ENCODE assay signal across 8 cellular contexts in the genomic region with DNA sequence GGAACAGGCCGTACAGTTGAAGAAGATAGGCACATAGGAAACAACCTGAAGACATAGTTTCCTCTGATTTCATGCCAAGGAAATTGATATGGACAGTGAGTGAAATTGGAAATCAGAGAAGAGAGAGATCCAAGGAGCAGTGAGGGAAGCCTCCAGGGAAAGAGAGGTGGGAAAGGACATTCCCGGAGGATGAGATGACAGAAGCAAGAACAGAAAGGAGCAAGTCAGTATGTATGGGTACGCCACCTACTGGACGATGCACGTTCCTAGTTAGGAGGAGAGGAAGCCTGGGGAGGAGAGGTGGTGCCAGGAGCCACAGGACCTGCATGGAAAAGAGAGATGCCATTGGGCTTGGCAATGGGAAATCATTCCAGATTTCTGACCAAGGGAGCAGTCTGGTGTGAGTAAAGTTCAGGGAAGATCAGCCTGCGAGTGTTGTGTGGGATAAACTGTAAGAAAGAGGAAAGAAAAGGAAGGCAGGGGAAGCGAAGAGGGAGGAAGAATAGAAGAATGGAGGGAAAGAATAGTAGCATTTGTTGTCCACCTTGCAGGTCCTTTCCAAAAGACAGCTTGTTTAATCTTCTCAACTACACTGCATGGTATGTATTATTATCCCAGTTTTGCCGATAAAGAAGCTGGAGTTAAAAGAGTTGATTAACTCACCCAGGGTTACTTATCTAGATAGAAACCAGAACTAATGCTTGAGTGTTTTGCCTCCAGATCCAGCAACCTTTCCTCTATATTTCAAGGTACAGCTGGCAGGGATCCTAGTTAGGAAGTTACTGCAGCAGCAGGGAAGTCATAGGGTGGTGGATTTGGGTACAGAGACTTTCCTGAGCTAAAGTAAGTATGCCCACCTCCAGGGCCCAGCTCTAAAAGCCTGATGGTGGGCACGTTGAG. TPM values are rescaled to one million over a fixed set of nuclear protein-coding genes. Genes with fewer than 3 reads are reported as not detected.
A peak's percentile ranks its signal among the peaks of the same experiment; 100 is the strongest.
DNase-seq lines count a peak whose midpoint lies in the region; ATAC-seq, FAIRE-seq and TF ChIP-seq lines count a peak whose summit lies in the region.

No MANE protein-coding gene starts in this region.

- TF ChIP-seq POLR2A in GM12878 (IDR thresholded peaks at IDR 0.05; ENCODE audit: low read depth, low read length): no peak

- POLR2A ChIA-PET in GM12878 (lab: Charles Lee): no interaction called here

- 23% methylated on average over 9 of the region's 9 CpGs for WGBS in GM12878 (ENCODE audit: insufficient coverage, insufficient replicate concordance, low lambda C conversion rate, missing lambda C conversion rate)
- WGBS in iPS DF 6.9 (ENCODE audit: insufficient coverage, insufficient read length): 100% methylated on average over 1 of the region's 9 CpGs

- peak; percentile 95 for FAIRE-seq in GM12878 (lab: Jason Lieb, UNC)

- SMC1A ChIA-PET in GM12878 (lab: Charles Lee; ENCODE audit: uncharacterized antibody, unreplicated experiment): interaction anchor here (0.6 to 1.8 kb wide), 4 partner anchors 9 to 235 kb away, joined by 3 to 9 read pairs (median 4); no protein-coding TSS in a partner anchor

- peak; percentile 86 for DNase-seq in EH (ENCODE audit: low read depth)
- DNase-seq in RPMI7951 (ENCODE audit: low read depth): peak; percentile 73
- peak; percentile 7 for DNase-seq in GM12878 (ENCODE audit: low read depth, low spot score)
- peak; percentile 77 for DNase-seq in iPS DF 6.9 (ENCODE audit: low read depth, low spot score)
- DNase-seq in stimulated activated CD8-positive, alpha-beta memory T cell treated with anti-CD3 and anti-CD28 coated beads, Interleukin-4, amount 100 ng/mL, for 48 hours: peak; percentile 54

- in situ Hi-C loops in GM12878 (cut with MboI): no loop called here

- H3K4me3 ChIP-seq in GM12878 (no peak overlapping the region), iPS DF 6.9 (ENCODE audit: low read length) (no peak overlapping the region; the same call in 1 of the 2 replicates)

- H3K4me1 ChIP-seq in GM12878 (ENCODE audit: control insufficient read depth, insufficient read depth, low read length): no peaks in the 10 kb centered on the region
- H3K4me1 ChIP-seq in iPS DF 6.9 (ENCODE audit: control insufficient read depth, insufficient read depth, low read length): no peaks in the 10 kb centered on the region; the same call in 1 of the 2 replicates

- H4K20me1 ChIP-seq in GM12878 (ENCODE audit: control insufficient read depth, insufficient read depth): no peaks in the 10 kb centered on the region

- peak; percentile 58 for TF ChIP-seq RAD21 in Ishikawa (IDR thresholded peaks at IDR 0.05; ENCODE audit: low read depth)
- peak; percentile 41; the same call in 1 of the 2 replicates for TF ChIP-seq RAD21 in GM12878 (IDR thresholded peaks at IDR 0.05; ENCODE audit: insufficient read depth, low read depth, low read length)

- no peak overlapping the region for H3K9ac ChIP-seq in GM12878 (ENCODE audit: control insufficient read depth, insufficient read depth, low read length)

- no TSS peak for BruUV-seq in GM12878 (replicated peaks; lab: Mats Ljungman, UMichigan)

- H3K27ac ChIP-seq in GM12878 (ENCODE audit: control insufficient read depth, insufficient read depth) (no peak overlapping the region), iPS DF 6.9 (ENCODE audit: low read length) (no peak overlapping the region)

- H3K36me3 ChIP-seq in GM12878 (ENCODE audit: control insufficient read depth in 2 of 2, insufficient read depth in 2 of 2, low read length in 1 of 2) (no peaks in the 10 kb centered on the region), iPS DF 6.9 (ENCODE audit: control insufficient read depth, insufficient read depth, low read length) (no peaks in the 10 kb centered on the region)

- peak overlapping the region; percentile 60; the same call in 1 of the 2 replicates for H2AFZ ChIP-seq in GM12878 (ENCODE audit: control insufficient read depth, low read depth, low read length)

- CTCF ChIA-PET in GM12878 (lab: Yijun Ruan, JAX): interaction anchor here (0.7 to 4.4 kb wide), 29 partner anchors 9 to 270 kb away, joined by 3 to 35 read pairs (median 5); no protein-coding TSS in a partner anchor

- no peak overlapping the region for H3K4me2 ChIP-seq in GM12878 (ENCODE audit: control insufficient read depth, insufficient read depth)

- intact Hi-C loops in GM12878 (cut with micrococcal nuclease; ENCODE audit: unreplicated experiment): loop anchor here (5.0 kb wide), 1 partner anchor 72 kb away; no protein-coding TSS in a partner anchor

- no peaks in the 10 kb centered on the region for H3K79me2 ChIP-seq in GM12878 (ENCODE audit: control insufficient read depth, insufficient read depth, low read length)

- RAD21 ChIA-PET in GM12878 (lab: Charles Lee; ENCODE audit: unreplicated experiment): interaction anchor here (1.1 to 1.2 kb wide), 2 partner anchors 22 to 372 kb away, joined by 3 to 4 read pairs; no protein-coding TSS in a partner anchor

- peak; percentile 96 for ATAC-seq in GM12878
- no peak for ATAC-seq in HG03521 (IDR thresholded peaks at IDR 0.05; ENCODE audit: unreplicated experiment)
- ATAC-seq in HG03039 (IDR thresholded peaks at IDR 0.05; ENCODE audit: unreplicated experiment): no peak

- H3K27me3 ChIP-seq in GM12878 (replicated peaks in 1 of 2; ENCODE audit: control insufficient read depth in 2 of 2, insufficient read depth in 2 of 2, low read length in 1 of 2): peaks cover 2 to 3% of the 10 kb centered on the region in 2 experiments
- no peaks in the 10 kb centered on the region for H3K27me3 ChIP-seq in iPS DF 6.9 (ENCODE audit: control insufficient read depth, insufficient read depth, low read length)

- TF ChIP-seq CTCF in GM12878 (IDR thresholded peaks at IDR 0.05 in 2 of 3, conservative IDR thresholded peaks at IDR 0.05 in 1 of 3; ENCODE audit: control insufficient read depth in 2 of 3, extremely low read depth in 1 of 3, insufficient read depth in 1 of 3, low read depth in 3 of 3, low read length in 3 of 3): peak; percentile 78 to 90 (median 85)

- TF ChIP-seq EP300 in Ishikawa (IDR thresholded peaks at IDR 0.05; ENCODE audit: borderline replicate concordance): no peak; the same call in 1 of the 2 replicates
- no peak for TF ChIP-seq EP300 in GM12878 (IDR thresholded peaks at IDR 0.05; ENCODE audit: borderline replicate concordance in 1 of 2, control insufficient read depth in 1 of 2, low read depth in 2 of 2, low read length in 2 of 2)

- H3K9me3 ChIP-seq in GM12878 (replicated peaks; ENCODE audit: control insufficient read depth, insufficient read depth, low read length) (no peaks in the 10 kb centered on the region), iPS DF 6.9 (ENCODE audit: control insufficient read depth, insufficient read depth, low read length) (no peaks in the 10 kb centered on the region)

RNA-seq across cellular contexts. Expression of a gene that starts 27.4 kb away (rescaled TPM):
- 0.10 and 0.12 TPM in 2 replicates for total RNA-seq in RPMI7951 (2014; rRNA removed; shearing (Covaris generic))
- total RNA-seq in GM12878 (2013; cell fraction: nucleolus; rRNA removed): not detected in 2 replicates
- total RNA-seq in GM12878 (2014; rRNA removed) (not detected in 2 replicates), GM12878 (2014; rRNA removed; fragmentation: Illumina TruSeq; extraction: Trizol) (not detected in 2 replicates), GM12878 (2021) (0.03 and 0.08 TPM in 2 replicates)
- not detected for polyA plus RNA-seq in GM12878 (2011; ENCODE audit: low read depth)
- polyA plus RNA-seq in GM12878 (2011; rRNA removed) (0.01 TPM in 1 of 2 replicates, not detected in the other), GM12878 (2014; fragmentation: Illumina TruSeq; extraction: Trizol) (not detected in 2 replicates), GM12878 (2014; fragmentation: Nextera tagmentation; extraction: Ambion mirVana) (not detected), GM12878 (2014; rRNA removed) (not detected in 2 replicates), GM12878 (2016; fragmentation: Nextera tagmentation; extraction: Ambion mirVana) (not detected)
- polyA plus RNA-seq in GM12878 (2011; cell fraction: cytosol; rRNA removed): 0.01 TPM in 1 of 2 replicates, not detected in the other
- polyA plus RNA-seq in GM12878 (2011; cell fraction: nucleus; rRNA removed): not detected in 2 replicates
- 0.04 TPM in 1 of 2 replicates, not detected in the other for polyA plus RNA-seq in GM12878 (2012)
- not detected in 2 replicates for polyA minus RNA-seq in GM12878 (2011; rRNA and poly(A)+ RNA removed)
- polyA minus RNA-seq in GM12878 (2011; cell fraction: cytosol; rRNA and poly(A)+ RNA removed): not detected in 2 replicates
- polyA minus RNA-seq in GM12878 (2011; cell fraction: nucleus; rRNA and poly(A)+ RNA removed): not detected in 2 replicates

RNA-seq across cellular contexts. Expression of a gene that starts 34.9 kb away (rescaled TPM):
- total RNA-seq in RPMI7951 (2014; rRNA removed; shearing (Covaris generic)): not detected in 2 replicates
- total RNA-seq in GM12878 (2013; cell fraction: nucleolus; rRNA removed): 0.24 TPM in 1 of 2 replicates, not detected in the other
- total RNA-seq in GM12878 (2014; rRNA removed) (0.06 and 0.16 TPM in 2 replicates), GM12878 (2014; rRNA removed; fragmentation: Illumina TruSeq; extraction: Trizol) (0.04 and 0.14 TPM in 2 replicates), GM12878 (2021) (not detected in 2 replicates)
- not detected for polyA plus RNA-seq in GM12878 (2011; ENCODE audit: low read depth)
- polyA plus RNA-seq in GM12878 (2011; rRNA removed) (0.08 TPM in 1 of 2 replicates, not detected in the other), GM12878 (2014; fragmentation: Illumina TruSeq; extraction: Trizol) (0.04 and 0.11 TPM in 2 replicates), GM12878 (2014; fragmentation: Nextera tagmentation; extraction: Ambion mirVana) (under 1 TPM in 1 of 2 experiments, not detected in 1; 0.05 TPM), GM12878 (2014; rRNA removed) (0.15 and 0.16 TPM in 2 replicates), GM12878 (2016; fragmentation: Nextera tagmentation; extraction: Ambion mirVana) (under 1 TPM in 1 of 2 experiments, not detected in 1; 0.14 TPM)
- polyA plus RNA-seq in GM12878 (2011; cell fraction: cytosol; rRNA removed): 0.08 and 0.12 TPM in 2 replicates
- polyA plus RNA-seq in GM12878 (2011; cell fraction: nucleus; rRNA removed): 0.13 TPM in 1 of 2 replicates, not detected in the other
- polyA plus RNA-seq in GM12878 (2012): 0.09 TPM in 1 of 2 replicates, not detected in the other
- 0.10 and 0.22 TPM in 2 replicates for polyA minus RNA-seq in GM12878 (2011; rRNA and poly(A)+ RNA removed)
- not detected in 2 replicates for polyA minus RNA-seq in GM12878 (2011; cell fraction: cytosol; rRNA and poly(A)+ RNA removed)
- 0.19 and 0.24 TPM in 2 replicates for polyA minus RNA-seq in GM12878 (2011; cell fraction: nucleus; rRNA and poly(A)+ RNA removed)

RNA-seq across cellular contexts. Expression of a gene that starts 45.8 kb away (rescaled TPM):
- total RNA-seq in RPMI7951 (2014; rRNA removed; shearing (Covaris generic)): 6.9 and 7.8 TPM in 2 replicates
- 12.7 and 12.8 TPM in 2 replicates for total RNA-seq in GM12878 (2013; cell fraction: nucleolus; rRNA removed)
- total RNA-seq in GM12878 (2014; rRNA removed) (7.7 and 9.5 TPM in 2 replicates), GM12878 (2014; rRNA removed; fragmentation: Illumina TruSeq; extraction: Trizol) (7.9 TPM in 2 replicates), GM12878 (2021) (6.9 and 7.1 TPM in 2 replicates)
- polyA plus RNA-seq in GM12878 (2011; ENCODE audit: low read depth): 2.5 TPM
- polyA plus RNA-seq in GM12878 (2011; rRNA removed) (4.4 and 5.6 TPM in 2 replicates), GM12878 (2014; fragmentation: Illumina TruSeq; extraction: Trizol) (6.6 and 7.9 TPM in 2 replicates), GM12878 (2014; fragmentation: Nextera tagmentation; extraction: Ambion mirVana) (1 to 10 TPM; 2.1 to 2.2 TPM), GM12878 (2014; rRNA removed) (3.3 and 4.0 TPM in 2 replicates), GM12878 (2016; fragmentation: Nextera tagmentation; extraction: Ambion mirVana) (1 to 10 TPM; 4.9 to 5.1 TPM)
- 1.4 and 1.9 TPM in 2 replicates for polyA plus RNA-seq in GM12878 (2011; cell fraction: cytosol; rRNA removed)
- 3.7 TPM in 2 replicates for polyA plus RNA-seq in GM12878 (2011; cell fraction: nucleus; rRNA removed)
- polyA plus RNA-seq in GM12878 (2012): 3.5 and 5.0 TPM in 2 replicates
- polyA minus RNA-seq in GM12878 (2011; rRNA and poly(A)+ RNA removed): 2.7 and 4.6 TPM in 2 replicates
- polyA minus RNA-seq in GM12878 (2011; cell fraction: cytosol; rRNA and poly(A)+ RNA removed): 1.3 and 2.2 TPM in 2 replicates
- 9.3 and 11.5 TPM in 2 replicates for polyA minus RNA-seq in GM12878 (2011; cell fraction: nucleus; rRNA and poly(A)+ RNA removed)

RNA-seq across cellular contexts. Expression of a gene that starts 47.9 kb away (rescaled TPM):
- 2.8 and 3.2 TPM in 2 replicates for total RNA-seq in RPMI7951 (2014; rRNA removed; shearing (Covaris generic))
- 4.6 and 8.9 TPM in 2 replicates for total RNA-seq in GM12878 (2013; cell fraction: nucleolus; rRNA removed)
- total RNA-seq in GM12878 (2014; rRNA removed) (1.1 and 1.2 TPM in 2 replicates), GM12878 (2014; rRNA removed; fragmentation: Illumina TruSeq; extraction: Trizol) (1.1 and 1.3 TPM in 2 replicates), GM12878 (2021) (0.95 and 1.9 TPM in 2 replicates)
- polyA plus RNA-seq in GM12878 (2011; ENCODE audit: low read depth): 1.0 TPM
- polyA plus RNA-seq in GM12878 (2011; rRNA removed) (1.3 and 1.6 TPM in 2 replicates), GM12878 (2014; fragmentation: Illumina TruSeq; extraction: Trizol) (0.62 and 1.1 TPM in 2 replicates), GM12878 (2014; fragmentation: Nextera tagmentation; extraction: Ambion mirVana) (under 1 TPM; 0.40 to 0.47 TPM), GM12878 (2014; rRNA removed) (0.44 and 1.2 TPM in 2 replicates), GM12878 (2016; fragmentation: Nextera tagmentation; extraction: Ambion mirVana) (under 1 TPM; 0.43 to 0.63 TPM)
- 0.79 and 0.99 TPM in 2 replicates for polyA plus RNA-seq in GM12878 (2011; cell fraction: cytosol; rRNA removed)
- 2.4 TPM in 2 replicates for polyA plus RNA-seq in GM12878 (2011; cell fraction: nucleus; rRNA removed)
- 1.3 and 1.4 TPM in 2 replicates for polyA plus RNA-seq in GM12878 (2012)
- polyA minus RNA-seq in GM12878 (2011; rRNA and poly(A)+ RNA removed): 2.1 TPM in 2 replicates
- 2.1 and 2.2 TPM in 2 replicates for polyA minus RNA-seq in GM12878 (2011; cell fraction: cytosol; rRNA and poly(A)+ RNA removed)
- polyA minus RNA-seq in GM12878 (2011; cell fraction: nucleus; rRNA and poly(A)+ RNA removed): 0.77 and 0.97 TPM in 2 replicates

RNA-seq across cellular contexts. Expression of a gene that starts 58.9 kb away (rescaled TPM):
- not detected in 2 replicates for total RNA-seq in RPMI7951 (2014; rRNA removed; shearing (Covaris generic))
- 0.59 and 0.61 TPM in 2 replicates for total RNA-seq in GM12878 (2013; cell fraction: nucleolus; rRNA removed)
- 1.6 and 1.8 TPM in 2 replicates for total RNA-seq in GM12878 (2014; rRNA removed)
- total RNA-seq in GM12878 (2014; rRNA removed; fragmentation: Illumina TruSeq; extraction: Trizol): 7.6 and 7.9 TPM in 2 replicates
- 4.7 and 5.0 TPM in 2 replicates for total RNA-seq in GM12878 (2021)
- polyA plus RNA-seq in GM12878 (2011; ENCODE audit: low read depth): 1.3 TPM
- 1.7 and 1.8 TPM in 2 replicates for polyA plus RNA-seq in GM12878 (2011; rRNA removed)
- polyA plus RNA-seq in GM12878 (2011; cell fraction: cytosol; rRNA removed): 0.92 and 0.93 TPM in 2 replicates
- polyA plus RNA-seq in GM12878 (2011; cell fraction: nucleus; rRNA removed): 1.0 TPM in 2 replicates
- polyA plus RNA-seq in GM12878 (2012): 2.4 and 5.4 TPM in 2 replicates
- polyA plus RNA-seq in GM12878 (2014; fragmentation: Illumina TruSeq; extraction: Trizol): 4.1 and 14.3 TPM in 2 replicates
- 1 to 10 TPM; 1.1 to 2.0 TPM for polyA plus RNA-seq in GM12878 (2014; fragmentation: Nextera tagmentation; extraction: Ambion mirVana)
- 1.7 and 2.4 TPM in 2 replicates for polyA plus RNA-seq in GM12878 (2014; rRNA removed)
- polyA plus RNA-seq in GM12878 (2016; fragmentation: Nextera tagmentation; extraction: Ambion mirVana): 1 to 10 TPM in 1 of 2 experiments, under 1 TPM in 1; 0.96 to 1.2 TPM
- 3.9 and 4.7 TPM in 2 replicates for polyA minus RNA-seq in GM12878 (2011; rRNA and poly(A)+ RNA removed)
- polyA minus RNA-seq in GM12878 (2011; cell fraction: cytosol; rRNA and poly(A)+ RNA removed): 1.9 and 3.5 TPM in 2 replicates
- 4.5 and 5.0 TPM in 2 replicates for polyA minus RNA-seq in GM12878 (2011; cell fraction: nucleus; rRNA and poly(A)+ RNA removed)

Comparison
In these comparisons a context has a peak if more than half of its experiments do, and no peak if none do; other contexts are left out.
1. DNase-seq: peak in every context shown above with its lines; median percentile 86 in EH; 77 in iPS DF 6.9; 73 in RPMI7951; 54 in stimulated activated CD8-positive, alpha-beta memory T cell treated with anti-CD3 and anti-CD28 coated beads, Interleukin-4, amount 100 ng/mL, for 48 hours; 7 in GM12878.